ENCODE assay signal across 1 cellular context in genomic region chr20:31712112-31712553, GRCh38.
TF ChIP-seq lines count a peak whose summit lies in the region.

No MANE protein-coding gene starts in this region.

TF ChIP-seq in H1, 55 proteins besides CTCF, POLR2A, EP300 and RAD21 (continued from another document):
- TF ChIP-seq ATF3 (IDR thresholded peaks at IDR 0.05; ENCODE audit: insufficient read depth, low read depth, low read length) = no peak
- no peak for TF ChIP-seq SP2 (IDR thresholded peaks at IDR 0.05; ENCODE audit: low read length)
- no peak for TF ChIP-seq POU5F1 (IDR thresholded peaks at IDR 0.05; ENCODE audit: low read depth, low read length)
- no peak for TF ChIP-seq BACH1 (IDR thresholded peaks at IDR 0.05; ENCODE audit: low read length)
- TF ChIP-seq RBBP5 (IDR thresholded peaks at IDR 0.05; ENCODE audit: borderline replicate concordance, low read depth, low read length) = no peak
- TF ChIP-seq ASH2L (IDR thresholded peaks at IDR 0.05; ENCODE audit: low read length) = no peak
- no peak for TF ChIP-seq MAFK (IDR thresholded peaks at IDR 0.05; ENCODE audit: low read depth, low read length)
- no peak for TF ChIP-seq CHD7 (IDR thresholded peaks at IDR 0.05; ENCODE audit: insufficient replicate concordance, low read length)
- TF ChIP-seq KDM4A (IDR thresholded peaks at IDR 0.05; ENCODE audit: low read depth, low read length, severe bottlenecking) = no peak
- no peak for TF ChIP-seq JUN (IDR thresholded peaks at IDR 0.05; ENCODE audit: low read depth, low read length)
- TF ChIP-seq CREB1 (IDR thresholded peaks at IDR 0.05) = no peak
- no peak for TF ChIP-seq TAF7 (optimal IDR thresholded peaks at IDR 0.05; ENCODE audit: borderline replicate concordance, low read depth, low read length)
- no peak; the same call in 1 of the 2 replicates for TF ChIP-seq POLR2AphosphoS5 (IDR thresholded peaks at IDR 0.05; ENCODE audit: low read depth, low read length)
